In the genomic region with DNA sequence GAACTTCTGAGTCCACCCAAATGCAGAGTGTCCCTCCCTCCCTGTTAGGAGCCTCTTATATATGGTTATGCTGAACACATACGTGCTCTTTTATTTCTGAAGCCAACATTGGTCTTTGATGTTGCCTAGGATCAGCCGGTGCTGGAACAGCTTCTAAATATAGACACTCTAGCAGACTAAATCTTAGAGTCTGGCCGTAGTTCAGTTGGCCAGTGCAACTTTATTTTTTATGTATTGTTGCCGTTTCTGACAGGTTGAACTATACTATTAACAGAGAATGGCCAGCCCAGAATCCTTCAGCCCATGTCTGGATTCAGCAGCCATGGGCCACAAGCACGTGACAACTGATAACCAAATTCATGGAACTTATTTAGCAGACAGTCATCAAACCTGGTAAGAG, we compare ENCODE assay signal across 16 cellular contexts.
A peak's percentile ranks its signal among the peaks of the same experiment; 100 is the strongest.
DNase-seq lines count a peak whose midpoint lies in the region; ATAC-seq and TF ChIP-seq lines count a peak whose summit lies in the region.
"Had no signal": no experiment of that assay in that cellular context is flagged by ENCODE, and none has a peak within 500 bp of the region (broad histone marks: within the 10 kb centered on the region; RNA-seq: fewer than 3 reads in every experiment).

No MANE protein-coding gene starts in this region.

- H3K4me3 Mint-ChIP-seq in Calu3 (ENCODE audit: low read depth, unreplicated experiment): no peak overlapping the region
- no peak overlapping the region for H3K4me3 Mint-ChIP-seq in chondrocyte (ENCODE audit: unreplicated experiment)
- no peak overlapping the region for H3K4me3 Mint-ChIP-seq in stimulated activated memory B cell treated with anti-CD40 and anti-IgM and Interleukin-4, amounts not matched to agents 10 μg/mL and 1 μg/mL and 100 μg/mL, for 72 hours

- no peaks in the 10 kb centered on the region for H3K9me3 ChIP-seq in lower lobe of right lung
- H3K9me3 ChIP-seq in skeletal muscle tissue (ENCODE audit: control insufficient read depth in 3 of 3, low read length in 3 of 3): no peaks in the 10 kb centered on the region

- TF ChIP-seq CTCF in Calu3 (IDR thresholded peaks at IDR 0.05; ENCODE audit: unreplicated experiment) (no peak), chondrocyte (IDR thresholded peaks at IDR 0.05) (no peak), lower lobe of right lung (IDR thresholded peaks at IDR 0.05) (no peak)

- H3K9ac ChIP-seq in skeletal muscle tissue (ENCODE audit: low read depth in 1 of 3, low read length in 3 of 3): peak overlapping the region in 2 of 3 donors; percentile 9 to 35

- H3K27ac ChIP-seq in lower lobe of right lung (peak overlapping the region; percentile 25), skeletal muscle tissue (ENCODE audit: low read depth, low read length) (peak overlapping the region; percentile 69)
- H3K27ac ChIP-seq: SJCRH30 had no signal

- ATAC-seq in lower lobe of right lung: no peak
- ATAC-seq in HG02763 (IDR thresholded peaks at IDR 0.05; ENCODE audit: unreplicated experiment): no peak
- no peak for ATAC-seq in stimulated activated memory B cell treated with anti-CD40 and anti-IgM and Interleukin-4, amounts not matched to agents 10 μg/mL and 1 μg/mL and 100 μg/mL, for 72 hours

- intact Hi-C loops in Calu3 (cut with micrococcal nuclease; ENCODE audit: unreplicated experiment) (no loop called here), lower lobe of right lung (cut with DNase I) (no loop called here)

- peaks cover 74% of the 10 kb centered on the region for H3K4me1 Mint-ChIP-seq in Calu3 (ENCODE audit: low read depth, unreplicated experiment)
- H3K4me1 Mint-ChIP-seq in chondrocyte (ENCODE audit: low read depth): peaks cover 92% of the 10 kb centered on the region
- H3K4me1 Mint-ChIP-seq in stimulated activated memory B cell treated with anti-CD40 and anti-IgM and Interleukin-4, amounts not matched to agents 10 μg/mL and 1 μg/mL and 100 μg/mL, for 72 hours: peaks cover 8% of the 10 kb centered on the region

- H3K4me1 ChIP-seq in lower lobe of right lung (peaks cover 61% of the 10 kb centered on the region), skeletal muscle tissue (ENCODE audit: control insufficient read depth in 3 of 3, insufficient read depth in 3 of 3, low read length in 3 of 3) (peaks cover 56 to 75% (median 60%) of the 10 kb centered on the region in 3 donors)

- peaks cover 27% of the 10 kb centered on the region for H3K36me3 ChIP-seq in lower lobe of right lung
- peaks cover 0 to 6% (median 5%) of the 10 kb centered on the region in 3 donors for H3K36me3 ChIP-seq in skeletal muscle tissue (ENCODE audit: control insufficient read depth in 3 of 3, insufficient read depth in 3 of 3, low read length in 3 of 3)

- H3K27ac Mint-ChIP-seq in Calu3 (ENCODE audit: unreplicated experiment): peak overlapping the region; percentile 99
- H3K27ac Mint-ChIP-seq in chondrocyte (ENCODE audit: unreplicated experiment): peak overlapping the region; percentile 83
- no peak overlapping the region for H3K27ac Mint-ChIP-seq in stimulated activated memory B cell treated with anti-CD40 and anti-IgM and Interleukin-4, amounts not matched to agents 10 μg/mL and 1 μg/mL and 100 μg/mL, for 72 hours

- no peak for DNase-seq in Calu3
- no peak for DNase-seq in chondrocyte (ENCODE audit: low spot score)
- DNase-seq in lower lobe of right lung: no peak
- no peak for DNase-seq in NCI-H226
- no peak for DNase-seq in NK-92 (lab: John Stamatoyannopoulos, UW; ENCODE audit: unreplicated experiment)
- DNase-seq: activated CD4-positive, alpha-beta T cell treated with anti-CD3 and anti-CD28 coated beads for 4 hours; COR-L47; GDM1; Kasumi-1; NCI-H1436; SJCRH30; T-helper 9 cell; trophoblast cell had no signal

- H3K27me3 Mint-ChIP-seq in Calu3 (ENCODE audit: unreplicated experiment): no peaks in the 10 kb centered on the region
- no peaks in the 10 kb centered on the region for H3K27me3 Mint-ChIP-seq in chondrocyte (ENCODE audit: low read depth)
- H3K27me3 Mint-ChIP-seq in stimulated activated memory B cell treated with anti-CD40 and anti-IgM and Interleukin-4, amounts not matched to agents 10 μg/mL and 1 μg/mL and 100 μg/mL, for 72 hours: no peaks in the 10 kb centered on the region

- H3K9me3 Mint-ChIP-seq in Calu3 (ENCODE audit: low read depth, unreplicated experiment): no peaks in the 10 kb centered on the region
- H3K9me3 Mint-ChIP-seq in chondrocyte (ENCODE audit: low read depth): no peaks in the 10 kb centered on the region
- H3K9me3 Mint-ChIP-seq in stimulated activated memory B cell treated with anti-CD40 and anti-IgM and Interleukin-4, amounts not matched to agents 10 μg/mL and 1 μg/mL and 100 μg/mL, for 72 hours: no peaks in the 10 kb centered on the region

- H3K4me3 ChIP-seq in lower lobe of right lung: no peak overlapping the region
- peak overlapping the region in 2 of 3 donors; percentile 16 to 42 for H3K4me3 ChIP-seq in skeletal muscle tissue (ENCODE audit: low read length in 3 of 3)
- H3K4me3 ChIP-seq: SJCRH30 had no signal

- H3K36me3 Mint-ChIP-seq in Calu3 (ENCODE audit: insufficient read depth, unreplicated experiment): peaks cover 96% of the 10 kb centered on the region
- H3K36me3 Mint-ChIP-seq in chondrocyte (ENCODE audit: low read depth): peaks cover 27% of the 10 kb centered on the region
- H3K36me3 Mint-ChIP-seq in stimulated activated memory B cell treated with anti-CD40 and anti-IgM and Interleukin-4, amounts not matched to agents 10 μg/mL and 1 μg/mL and 100 μg/mL, for 72 hours: peaks cover 9% of the 10 kb centered on the region

- no TSS peak for BruUV-seq in Calu3 (replicated peaks; lab: Mats Ljungman, UMichigan)

- CTCF ChIA-PET in Calu3 (lab: Charles Lee): interaction anchor here (0.6 to 0.9 kb wide), 2 partner anchors 22 to 981 kb away, joined by 3 read pairs; no protein-coding TSS in a partner anchor

- no peaks in the 10 kb centered on the region for H3K27me3 ChIP-seq in lower lobe of right lung (ENCODE audit: low read depth)
- H3K27me3 ChIP-seq in skeletal muscle tissue (ENCODE audit: control insufficient read depth in 3 of 3, insufficient read depth in 3 of 3, low read length in 3 of 3): no peaks in the 10 kb centered on the region
- H3K27me3 ChIP-seq: SJCRH30 had no signal
